8 cellular contexts compared by ENCODE assay signal in the genomic region with DNA sequence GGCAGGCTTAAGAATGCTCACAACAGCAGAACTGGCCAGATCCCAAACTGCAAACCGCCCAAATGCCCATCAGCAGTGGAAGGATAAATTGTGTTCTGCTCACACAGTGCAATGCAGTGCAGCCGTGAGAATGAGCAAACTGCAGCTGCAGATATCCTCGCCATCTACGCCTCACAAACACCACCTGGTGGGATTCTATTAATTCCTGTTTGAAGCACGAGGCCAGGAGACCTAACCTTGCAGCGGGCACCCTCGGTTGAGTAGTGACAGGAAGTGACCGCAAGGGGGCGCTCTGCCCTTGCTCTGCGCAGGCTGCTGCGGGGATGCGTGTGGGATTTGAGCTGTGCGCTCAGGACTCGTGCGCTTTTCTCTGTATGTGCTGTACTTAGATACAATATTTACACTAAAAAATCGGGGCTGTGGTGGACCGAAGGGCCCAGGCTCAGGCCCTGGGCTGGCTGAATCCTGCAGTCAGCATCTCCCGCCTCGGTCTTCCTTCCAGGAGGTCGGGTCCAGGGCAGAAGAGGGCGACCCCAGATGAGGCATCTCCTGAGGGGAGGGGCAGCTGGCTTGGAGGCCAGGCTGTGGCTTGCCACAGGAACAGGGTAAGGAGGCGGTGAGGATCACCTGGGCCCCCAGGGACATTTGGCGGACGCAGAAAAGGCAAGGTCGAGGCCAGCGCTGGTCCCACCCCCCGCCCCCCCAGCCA. TPM values are rescaled to one million over a fixed set of nuclear protein-coding genes. Genes with fewer than 3 reads are reported as not detected.
A peak's percentile ranks its signal among the peaks of the same experiment; 100 is the strongest.
DNase-seq lines count a peak whose midpoint lies in the region; ATAC-seq and TF ChIP-seq lines count a peak whose summit lies in the region.

No MANE protein-coding gene starts in this region.

- peaks cover 22% of the 10 kb centered on the region for H3K27me3 Mint-ChIP-seq in WTC11 (ENCODE audit: low read depth)

- TF ChIP-seq POLR2A in breast epithelium (IDR thresholded peaks at IDR 0.05), result no peak

- POLR2A ChIA-PET in AG04450 (lab: Yijun Ruan, JAX), result interaction anchor here (0.6 kb wide), 1 partner anchor 191 kb away, joined by 4 read pairs; no protein-coding TSS in a partner anchor
- POLR2A ChIA-PET in WTC11 (lab: Charles Lee), result interaction anchor here (0.7 to 0.9 kb wide), 2 partner anchors 45 to 140 kb away, joined by 3 read pairs; no protein-coding TSS in a partner anchor

- H3K4me1 Mint-ChIP-seq in WTC11, result peaks cover 14% of the 10 kb centered on the region

- H3K36me3 Mint-ChIP-seq in WTC11, result no peaks in the 10 kb centered on the region

- peak overlapping the region; percentile 65 for H3K4me3 Mint-ChIP-seq in WTC11

- H3K4me3 ChIP-seq in AG04450 (ENCODE audit: low read depth, low read length) (no peak overlapping the region), breast epithelium (peak overlapping the region in 1 of 3 donors; percentile 1)

- intact Hi-C loops in breast epithelium (cut with DNase I; ENCODE audit: low total_unique reads), result no loop called here

- H3K27ac ChIP-seq in AG04450 (ENCODE audit: low read depth, low read length) (no peak overlapping the region), breast epithelium (no peak overlapping the region)

- TF ChIP-seq CTCF in AG04450 (IDR thresholded peaks at IDR 0.05; ENCODE audit: low read depth, low read length) (peak; percentile 98), WTC11 (IDR thresholded peaks at IDR 0.05) (peak; percentile 99), breast epithelium (IDR thresholded peaks at IDR 0.05) (peak; percentile 87 to 91 (median 89))

- no peaks in the 10 kb centered on the region for H3K36me3 ChIP-seq in breast epithelium

- H3K27ac Mint-ChIP-seq in WTC11, result no peak overlapping the region

- no peaks in the 10 kb centered on the region for H3K4me1 ChIP-seq in breast epithelium

- H3K9me3 Mint-ChIP-seq in WTC11, result no peaks in the 10 kb centered on the region

- ATAC-seq in GM18861 (IDR thresholded peaks at IDR 0.05; ENCODE audit: unreplicated experiment) (peak; percentile 87), HG03108 (IDR thresholded peaks at IDR 0.05; ENCODE audit: unreplicated experiment) (peak; percentile 71), WTC11 (peak; percentile 68)

- H3K27me3 ChIP-seq in AG04450 (ENCODE audit: control insufficient read depth, insufficient read depth, low read length) (peaks cover 36% of the 10 kb centered on the region), breast epithelium (peaks cover 0 to 22% of the 10 kb centered on the region in 2 donors)

- CTCF ChIA-PET in AG04450 (lab: Charles Lee) (interaction anchor here (0.5 to 8.4 kb wide), 81 partner anchors 9 to 772 kb away, joined by 3 to 360 read pairs (median 4); partner anchors contain the start of gene PDIA6), WTC11 (lab: Charles Lee) (interaction anchor here (0.5 to 8.3 kb wide), 89 partner anchors 10 to 767 kb away, joined by 3 to 231 read pairs (median 5); partner anchors contain the start of genes KCNF1 and PDIA6)

- H3K9me3 ChIP-seq in AG04450 (ENCODE audit: control insufficient read depth, insufficient read depth, low read length) (no peaks in the 10 kb centered on the region; the same call in 1 of the 2 replicates), breast epithelium (no peaks in the 10 kb centered on the region)

- DNase-seq in AG04450 (ENCODE audit: low read depth, low spot score) (peak; percentile 63), NCI-H2171 treated with DMSO at 0.1 percent for 48 hours (lab: John Stamatoyannopoulos, UW) (peak; percentile 93), WTC11 (ENCODE audit: low spot score) (peak; percentile 89), breast epithelium (ENCODE audit: low spot score in 2 of 2) (peak; percentile 68 to 84), islet precursor cell (peak; percentile 94)
- peak; percentile 63 to 78 for DNase-seq in stimulated activated CD4-positive, alpha-beta T cell treated with anti-CD3 and anti-CD28 coated beads, Interleukin-1b, Interleukin-23, amount 100 ng/mL, for 1 hour (ENCODE audit: low read depth in 2 of 2)

TF ChIP-seq in WTC11, 78 proteins besides CTCF, POLR2A, EP300 and RAD21:
- TF ChIP-seq, protein P1, sequence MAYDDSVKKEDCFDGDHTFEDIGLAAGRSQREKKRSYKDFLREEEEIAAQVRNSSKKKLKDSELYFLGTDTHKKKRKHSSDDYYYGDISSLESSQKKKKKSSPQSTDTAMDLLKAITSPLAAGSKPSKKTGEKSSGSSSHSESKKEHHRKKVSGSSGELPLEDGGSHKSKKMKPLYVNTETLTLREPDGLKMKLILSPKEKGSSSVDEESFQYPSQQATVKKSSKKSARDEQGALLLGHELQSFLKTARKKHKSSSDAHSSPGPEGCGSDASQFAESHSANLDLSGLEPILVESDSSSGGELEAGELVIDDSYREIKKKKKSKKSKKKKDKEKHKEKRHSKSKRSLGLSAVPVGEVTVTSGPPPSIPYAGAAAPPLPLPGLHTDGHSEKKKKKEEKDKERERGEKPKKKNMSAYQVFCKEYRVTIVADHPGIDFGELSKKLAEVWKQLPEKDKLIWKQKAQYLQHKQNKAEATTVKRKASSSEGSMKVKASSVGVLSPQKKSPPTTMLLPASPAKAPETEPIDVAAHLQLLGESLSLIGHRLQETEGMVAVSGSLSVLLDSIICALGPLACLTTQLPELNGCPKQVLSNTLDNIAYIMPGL (CRISPR knock-in tag; IDR thresholded peaks at IDR 0.05), result peak; percentile 48; the same call in 1 of the 2 replicates
- TF ChIP-seq ZNF219 (CRISPR knock-in tag; IDR thresholded peaks at IDR 0.05; ENCODE audit: borderline replicate concordance), result no peak
- TF ChIP-seq FOXP1 (CRISPR knock-in tag; IDR thresholded peaks at IDR 0.05; ENCODE audit: borderline replicate concordance), result peak; percentile 61; the same call in 1 of the 2 replicates
- TF ChIP-seq MAX (CRISPR knock-in tag; IDR thresholded peaks at IDR 0.05), result peak; percentile 86
- no peak for TF ChIP-seq ZNF512 (CRISPR knock-in tag; IDR thresholded peaks at IDR 0.05; ENCODE audit: borderline replicate concordance)

RNA-seq across cellular contexts. Expression of gene PDIA6, which starts 19.8 kb away (rescaled TPM):
- 345 and 487 TPM in 2 replicates for polyA plus RNA-seq in AG04450 (2011; rRNA removed)
- polyA minus RNA-seq in AG04450 (2011; rRNA and poly(A)+ RNA removed), result 151 and 185 TPM in 2 replicates
- total RNA-seq in WTC11 (2021) (331 to 344 TPM (median 340 TPM) in 3 replicates), breast epithelium (100 to 1,000 TPM in 2 of 3 donors, 10 to 100 TPM in 1; 84.7 to 118 (median 108) TPM)
